1 cellular context compared by ENCODE assay signal in the genomic region with DNA sequence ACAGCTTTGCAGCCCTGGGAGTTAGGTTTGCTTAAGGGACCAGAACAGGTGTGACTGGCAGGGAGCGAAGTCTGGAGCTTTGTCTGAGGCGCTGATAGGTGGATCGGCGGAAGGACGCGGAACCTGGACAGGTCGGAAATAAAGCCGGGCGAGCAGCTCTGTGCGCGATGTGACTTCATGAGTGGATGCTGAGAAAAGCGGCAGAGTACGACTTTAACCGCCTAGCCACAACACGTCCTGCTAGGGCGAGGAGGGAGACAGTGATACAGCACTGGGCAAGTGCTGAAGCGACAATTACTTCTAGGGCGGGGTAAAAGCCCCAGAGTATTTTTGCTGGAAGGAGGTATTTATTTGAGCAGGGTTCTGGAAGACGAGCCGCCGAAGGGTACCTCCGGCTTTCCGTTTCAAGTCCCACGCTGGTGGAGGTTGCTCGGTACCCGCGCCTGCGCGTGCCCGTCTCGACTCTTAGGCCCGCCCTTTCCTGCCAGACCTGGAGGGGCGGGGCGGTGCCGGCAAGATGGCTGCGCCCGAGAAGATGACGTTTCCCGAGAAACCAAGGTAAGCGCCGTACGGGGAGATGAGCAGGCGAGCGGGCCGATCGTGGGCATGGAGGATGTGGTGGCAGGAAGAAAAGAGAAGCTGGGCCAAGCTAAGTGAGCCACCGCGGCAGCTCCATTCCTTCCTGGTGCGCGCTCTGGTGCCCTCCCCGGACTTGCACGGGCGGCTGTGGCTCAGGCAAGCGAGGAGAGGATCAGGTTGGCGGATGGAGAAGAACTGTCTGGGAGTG.
TF ChIP-seq lines count a peak whose summit lies in the region.

A gene with protein sequence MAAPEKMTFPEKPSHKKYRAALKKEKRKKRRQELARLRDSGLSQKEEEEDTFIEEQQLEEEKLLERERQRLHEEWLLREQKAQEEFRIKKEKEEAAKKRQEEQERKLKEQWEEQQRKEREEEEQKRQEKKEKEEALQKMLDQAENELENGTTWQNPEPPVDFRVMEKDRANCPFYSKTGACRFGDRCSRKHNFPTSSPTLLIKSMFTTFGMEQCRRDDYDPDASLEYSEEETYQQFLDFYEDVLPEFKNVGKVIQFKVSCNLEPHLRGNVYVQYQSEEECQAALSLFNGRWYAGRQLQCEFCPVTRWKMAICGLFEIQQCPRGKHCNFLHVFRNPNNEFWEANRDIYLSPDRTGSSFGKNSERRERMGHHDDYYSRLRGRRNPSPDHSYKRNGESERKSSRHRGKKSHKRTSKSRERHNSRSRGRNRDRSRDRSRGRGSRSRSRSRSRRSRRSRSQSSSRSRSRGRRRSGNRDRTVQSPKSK (plus strand): TSS at position 506 of the 787 bp plus-strand sequence. CDS start 12 bp downstream, at position 518.

TF ChIP-seq in H1, 55 proteins besides CTCF, POLR2A, EP300 and RAD21 (continued from another document):
- no peak for TF ChIP-seq JUN (IDR thresholded peaks at IDR 0.05; ENCODE audit: low read depth, low read length)
- no peak for TF ChIP-seq SP2 (IDR thresholded peaks at IDR 0.05; ENCODE audit: low read length)
- no peak for TF ChIP-seq CBX5 (IDR thresholded peaks at IDR 0.05; ENCODE audit: low read depth, low read length)
- no peak for TF ChIP-seq FOSL1 (IDR thresholded peaks at IDR 0.05; ENCODE audit: insufficient read depth, low read depth, low read length)
- no peak for TF ChIP-seq RNF2 (IDR thresholded peaks at IDR 0.05; ENCODE audit: borderline replicate concordance, low read depth, low read length, missing control alignments, poor library complexity, severe bottlenecking)
- peak; percentile 89 for TF ChIP-seq ASH2L (IDR thresholded peaks at IDR 0.05; ENCODE audit: low read length)
- peak; percentile 35 to 55; a peak in 1 of 4 replicates for TF ChIP-seq SIN3A (conservative IDR thresholded peaks at IDR 0.05 in 1 of 2, IDR thresholded peaks at IDR 0.05 in 1 of 2; ENCODE audit: low read depth in 1 of 2, low read length in 2 of 2)
- peak; percentile 59 for TF ChIP-seq NRF1 (IDR thresholded peaks at IDR 0.05; ENCODE audit: low read depth, low read length)
- peak; percentile 73; the same call in 1 of the 2 replicates for TF ChIP-seq RBBP5 (IDR thresholded peaks at IDR 0.05; ENCODE audit: borderline replicate concordance, low read depth, low read length)
- TF ChIP-seq, protein P1, sequence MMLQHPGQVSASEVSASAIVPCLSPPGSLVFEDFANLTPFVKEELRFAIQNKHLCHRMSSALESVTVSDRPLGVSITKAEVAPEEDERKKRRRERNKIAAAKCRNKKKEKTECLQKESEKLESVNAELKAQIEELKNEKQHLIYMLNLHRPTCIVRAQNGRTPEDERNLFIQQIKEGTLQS (IDR thresholded peaks at IDR 0.05; ENCODE audit: insufficient read depth, low read depth, low read length): no peak
- TF ChIP-seq YY1 (IDR thresholded peaks at IDR 0.05; ENCODE audit: low read depth, low read length): peak; percentile 91
- peak; percentile 58; the same call in 1 of the 2 replicates for TF ChIP-seq TAF1 (IDR thresholded peaks at IDR 0.05; ENCODE audit: low read depth, low read length)
- no peak for TF ChIP-seq CTBP2 (IDR thresholded peaks at IDR 0.05; ENCODE audit: borderline replicate concordance, insufficient read depth, insufficient read length, low read length)
- TF ChIP-seq EGR1 (IDR thresholded peaks at IDR 0.05; ENCODE audit: borderline replicate concordance, low read depth, low read length): no peak
- TF ChIP-seq SRF (IDR thresholded peaks at IDR 0.05; ENCODE audit: low read depth, low read length): no peak
- no peak; the same call in none of the 2 replicates for TF ChIP-seq CREB1 (IDR thresholded peaks at IDR 0.05)
- TF ChIP-seq PHF8 (conservative IDR thresholded peaks at IDR 0.05; ENCODE audit: low read depth, low read length): peak; percentile 46
- TF ChIP-seq GTF2F1 (IDR thresholded peaks at IDR 0.05; ENCODE audit: borderline replicate concordance, low read depth, low read length): no peak
- no peak for TF ChIP-seq EZH2 (IDR thresholded peaks at IDR 0.05; ENCODE audit: low read depth, low read length, severe bottlenecking)
- no peak for TF ChIP-seq BACH1 (IDR thresholded peaks at IDR 0.05; ENCODE audit: low read length)
- no peak for TF ChIP-seq HDAC2 (IDR thresholded peaks at IDR 0.05; ENCODE audit: borderline replicate concordance in 1 of 2, low read depth in 2 of 2, low read length in 2 of 2)
